8 cellular contexts compared by ENCODE assay signal in the genomic region with DNA sequence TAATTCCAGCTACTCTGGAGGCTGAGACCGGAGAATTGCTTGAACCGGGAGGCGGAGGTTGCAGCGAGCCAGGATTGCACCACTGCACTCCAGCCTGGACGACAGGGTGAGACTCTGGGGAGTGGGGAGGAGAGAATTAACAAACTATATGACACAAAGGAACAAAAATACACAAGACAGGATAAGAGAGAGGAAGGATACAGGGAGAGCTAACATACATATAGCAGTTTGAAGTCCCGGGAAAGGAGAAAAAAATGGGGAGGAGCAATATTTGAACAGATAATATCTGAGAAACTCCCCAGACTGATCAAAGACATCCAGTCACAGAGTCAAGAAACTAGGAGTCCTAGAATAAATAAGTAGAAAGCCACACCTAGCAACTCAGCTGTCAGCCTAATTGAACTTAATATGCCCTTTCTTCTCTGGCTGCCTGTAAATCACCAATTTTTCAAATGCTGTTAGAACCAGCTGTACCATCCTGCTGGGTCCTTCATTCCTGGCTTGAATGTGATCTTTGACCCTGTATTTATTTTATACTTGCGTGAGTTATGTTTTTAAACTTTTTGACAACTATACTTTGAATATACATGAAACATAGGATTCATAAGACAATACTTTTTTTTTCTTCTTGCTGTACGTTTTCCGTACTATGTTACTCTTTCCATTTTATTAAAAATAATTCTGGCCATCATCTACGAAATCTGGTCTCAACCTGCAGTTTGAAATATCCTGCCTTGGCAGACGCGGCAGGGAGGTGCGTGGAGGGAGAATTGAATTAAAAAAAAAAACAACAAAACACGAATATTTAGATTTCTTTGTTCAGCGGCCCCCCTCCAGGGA.
DNase-seq lines count a peak whose midpoint lies in the region; TF ChIP-seq lines count a peak whose summit lies in the region.

No MANE protein-coding gene starts in this region.

- no peaks in the 10 kb centered on the region for H3K27me3 ChIP-seq in neuron (ENCODE audit: insufficient read depth, low read length)

- no peaks in the 10 kb centered on the region for H3K4me1 ChIP-seq in neuron (ENCODE audit: insufficient read depth, low read length)

- peak overlapping the region; percentile 63 for H2AFZ ChIP-seq in neuron (ENCODE audit: low read depth, low read length)

- peaks cover 4% of the 10 kb centered on the region for H3K9me3 ChIP-seq in neuron (ENCODE audit: low read length)

- POLR2A ChIA-PET in AG04449 (lab: Yijun Ruan, JAX) = no interaction called here

- no peak for TF ChIP-seq CTCF in AG04449 (IDR thresholded peaks at IDR 0.05; ENCODE audit: insufficient read depth, low read length, missing control alignments)
- no peak for TF ChIP-seq CTCF in fibroblast of mammary gland (conservative IDR thresholded peaks at IDR 0.05; ENCODE audit: control insufficient read depth, insufficient read depth, low read depth, low read length)

- CTCF ChIA-PET in AG04449 (lab: Yijun Ruan, JAX) = interaction anchor here (0.6 to 1.7 kb wide), 3 partner anchors 11 to 21 kb away, joined by 3 to 4 read pairs (median 3); no protein-coding TSS in a partner anchor

- H3K36me3 ChIP-seq in neuron (ENCODE audit: insufficient read depth, low read length) = no peaks in the 10 kb centered on the region

- DNase-seq in AG04449 (ENCODE audit: low read depth, low spot score) (no peak), NCI-H2227 (lab: John Stamatoyannopoulos, UW; ENCODE audit: unreplicated experiment) (peak; percentile 9), fibroblast of mammary gland (ENCODE audit: low read depth) (no peak), NCI-H1436 (lab: John Stamatoyannopoulos, UW) (no peak), NOMO-1 treated with DMSO at 0.1 percent for 48 hours (lab: John Stamatoyannopoulos, UW; ENCODE audit: unreplicated experiment) (no peak), kidney tubule cell (ENCODE audit: low spot score) (no peak), iPS-NIHi11 (ENCODE audit: low spot score) (no peak)

- H3K4me3 ChIP-seq in AG04449 (ENCODE audit: low read depth, low read length) (peak overlapping the region; percentile 58), fibroblast of mammary gland (ENCODE audit: control insufficient read depth, low read depth, low read length) (peak overlapping the region; percentile 56), neuron (ENCODE audit: low read length) (peak overlapping the region; percentile 34)
